ENCODE assay signal across 1 cellular context in genomic region chr7:102152672-102153585, GRCh38.
TF ChIP-seq lines count a peak whose summit lies in the region.

No MANE protein-coding gene starts in this region.

TF ChIP-seq in HepG2, 621 proteins besides CTCF, POLR2A, EP300 and RAD21 (continued from another document and continues in another):
- peak; percentile 78 for TF ChIP-seq ZNF691 (CRISPR knock-in tag; IDR thresholded peaks at IDR 0.05; ENCODE audit: borderline replicate concordance, low read depth)
- 0 out of 2 replicates have a peak, but pooled peaks have one; percentile 18 for TF ChIP-seq ZHX2 (IDR thresholded peaks at IDR 0.05; ENCODE audit: low read depth)
- TF ChIP-seq ZHX2 (CRISPR knock-in tag; IDR thresholded peaks at IDR 0.05; ENCODE audit: borderline replicate concordance) = no peak
- no peak for TF ChIP-seq BCLAF1 (IDR thresholded peaks at IDR 0.05)
- TF ChIP-seq BHLHE40 (IDR thresholded peaks at IDR 0.05; ENCODE audit: low read length) = no peak
- TF ChIP-seq SRY (CRISPR knock-in tag; IDR thresholded peaks at IDR 0.05) = no peak; the same call in 1 of the 2 replicates
- TF ChIP-seq RFX1 (IDR thresholded peaks at IDR 0.05) = peak; percentile 74
- 0 out of 2 replicates have a peak, but pooled peaks have one; percentile 23 for TF ChIP-seq ZNF335 (CRISPR knock-in tag; IDR thresholded peaks at IDR 0.05)
- TF ChIP-seq HOXA3 (CRISPR knock-in tag; IDR thresholded peaks at IDR 0.05) = peak; percentile 46
- TF ChIP-seq ZNF224 (CRISPR knock-in tag; IDR thresholded peaks at IDR 0.05) = no peak
- TF ChIP-seq RXRA (CRISPR knock-in tag; IDR thresholded peaks at IDR 0.05) = peak; percentile 65; the same call in 1 of the 2 replicates
- TF ChIP-seq CHD2 (IDR thresholded peaks at IDR 0.05; ENCODE audit: low read depth, low read length) = no peak
- no peak; the same call in 1 of the 2 replicates for TF ChIP-seq AFF4 (CRISPR knock-in tag; IDR thresholded peaks at IDR 0.05)
- no peak for TF ChIP-seq DR1 (CRISPR knock-in tag; IDR thresholded peaks at IDR 0.05)
- no peak for TF ChIP-seq ZFAT (CRISPR knock-in tag; conservative IDR thresholded peaks at IDR 0.05)
- peak; percentile 56 for TF ChIP-seq TARDBP (CRISPR knock-in tag; IDR thresholded peaks at IDR 0.05)
- no peak for TF ChIP-seq ZFP36 (IDR thresholded peaks at IDR 0.05; ENCODE audit: borderline replicate concordance, low read depth, low read length, partially characterized antibody)
- TF ChIP-seq ZNF781 (CRISPR knock-in tag; IDR thresholded peaks at IDR 0.05; ENCODE audit: borderline replicate concordance, not compliant biosample characterization) = no peak
- TF ChIP-seq ZNF850 (CRISPR knock-in tag; conservative IDR thresholded peaks at IDR 0.05) = no peak
- TF ChIP-seq SMARCE1 (IDR thresholded peaks at IDR 0.05; ENCODE audit: borderline replicate concordance) = no peak
- TF ChIP-seq ZIK1 (CRISPR knock-in tag; IDR thresholded peaks at IDR 0.05; ENCODE audit: borderline replicate concordance, low read depth) = no peak
- peak; percentile 45; the same call in 1 of the 2 replicates for TF ChIP-seq ZSCAN21 (CRISPR knock-in tag; IDR thresholded peaks at IDR 0.05; ENCODE audit: borderline replicate concordance)
- TF ChIP-seq IRF1 (CRISPR knock-in tag; IDR thresholded peaks at IDR 0.05; ENCODE audit: low read depth) = no peak
- TF ChIP-seq HOMEZ (CRISPR knock-in tag; IDR thresholded peaks at IDR 0.05; ENCODE audit: low read depth) = peak; percentile 89
- TF ChIP-seq RAD51 (IDR thresholded peaks at IDR 0.05; ENCODE audit: borderline replicate concordance) = no peak
- no peak for TF ChIP-seq THAP8 (CRISPR knock-in tag; IDR thresholded peaks at IDR 0.05; ENCODE audit: borderline replicate concordance)
- TF ChIP-seq POLR2AphosphoS2 (IDR thresholded peaks at IDR 0.05; ENCODE audit: low read depth, low read length) = 0 out of 2 replicates have a peak, but pooled peaks have one; percentile 3
- peak; percentile 90 for TF ChIP-seq REPIN1 (CRISPR knock-in tag; IDR thresholded peaks at IDR 0.05; ENCODE audit: borderline replicate concordance, low read depth)
- TF ChIP-seq SALL1 (CRISPR knock-in tag; IDR thresholded peaks at IDR 0.05) = peak; percentile 81; the same call in 1 of the 2 replicates
- no peak for TF ChIP-seq ZNF235 (CRISPR knock-in tag; IDR thresholded peaks at IDR 0.05; ENCODE audit: borderline replicate concordance)
- peak; percentile 53; the same call in 1 of the 2 replicates for TF ChIP-seq SSRP1 (CRISPR knock-in tag; IDR thresholded peaks at IDR 0.05)
- 0 out of 2 replicates have a peak, but pooled peaks have one; percentile 51 for TF ChIP-seq POGK (CRISPR knock-in tag; conservative IDR thresholded peaks at IDR 0.05)
- TF ChIP-seq SMAD1 (CRISPR knock-in tag; IDR thresholded peaks at IDR 0.05; ENCODE audit: borderline replicate concordance, low read depth) = 0 out of 2 replicates have a peak, but pooled peaks have one; percentile 11
- peak; percentile 79 for TF ChIP-seq ZNF792 (CRISPR knock-in tag; IDR thresholded peaks at IDR 0.05)
- 0 out of 2 replicates have a peak, but pooled peaks have one; percentile 31 for TF ChIP-seq ZNF234 (CRISPR knock-in tag; conservative IDR thresholded peaks at IDR 0.05)
- TF ChIP-seq NR1H2 (CRISPR knock-in tag; IDR thresholded peaks at IDR 0.05; ENCODE audit: borderline replicate concordance, low read depth) = no peak
- no peak for TF ChIP-seq ZNF451 (CRISPR knock-in tag; IDR thresholded peaks at IDR 0.05)
- no peak for TF ChIP-seq ZBTB8A (CRISPR knock-in tag; IDR thresholded peaks at IDR 0.05; ENCODE audit: borderline replicate concordance, low read depth)
- TF ChIP-seq ZNF615 (CRISPR knock-in tag; IDR thresholded peaks at IDR 0.05; ENCODE audit: borderline replicate concordance) = no peak
- TF ChIP-seq ZNF367 (CRISPR knock-in tag; IDR thresholded peaks at IDR 0.05; ENCODE audit: borderline replicate concordance) = no peak
